ENCODE assay signal across 15 cellular contexts in genomic region chr3:142890592-142890991, GRCh38. TPM values are rescaled to one million over a fixed set of nuclear protein-coding genes. Genes with fewer than 3 reads are reported as not detected.
"Had no signal": no experiment of that assay in that cellular context is flagged by ENCODE, and none has a peak within 500 bp of the region (broad histone marks: within the 10 kb centered on the region; RNA-seq: fewer than 3 reads in every experiment).

No MANE protein-coding gene starts in this region.

- H3K4me3 Mint-ChIP-seq: natural killer cell had no signal

- H3K36me3 ChIP-seq: esophagus squamous epithelium, heart left ventricle, prostate gland, right lobe of liver, spleen, stomach had no signal

- H3K9ac ChIP-seq: parathyroid adenoma had no signal

- H2AFZ ChIP-seq: parathyroid adenoma had no signal

- ATAC-seq: heart left ventricle, left colon, natural killer cell, right lobe of liver had no signal

- H3K79me2 ChIP-seq: parathyroid adenoma had no signal

- H3K4me1 ChIP-seq: parathyroid adenoma, prostate gland, right lobe of liver had no signal

- H3K27ac ChIP-seq: esophagus squamous epithelium, parathyroid adenoma, prostate gland, right lobe of liver, spleen, stomach had no signal

- H3K9me3 ChIP-seq: esophagus squamous epithelium, heart left ventricle, prostate gland, right lobe of liver, spleen, stomach had no signal

- H3K9me3 Mint-ChIP-seq: natural killer cell had no signal

- DNase-seq: effector memory CD4-positive, alpha-beta T cell; esophagus squamous epithelium; foreskin melanocyte; heart left ventricle; hippocampal formation; left colon; natural killer cell; occipital lobe; right lobe of liver; spleen; stimulated activated naive CD4-positive, alpha-beta T cell; stomach had no signal

- H3K4me3 ChIP-seq: esophagus squamous epithelium, prostate gland, right lobe of liver, spleen, stomach had no signal

- H3K27me3 ChIP-seq: right lobe of liver had no signal

- H3K27ac Mint-ChIP-seq: natural killer cell had no signal

- H3K36me3 Mint-ChIP-seq: natural killer cell had no signal

RNA-seq across cellular contexts. Expression of gene PCOLCE2, which starts 1.7 kb away (rescaled TPM):
- total RNA-seq: lung microvascular endothelial cell, natural killer cell had no signal
